ENCODE assay signal across 8 cellular contexts in the genomic region with DNA sequence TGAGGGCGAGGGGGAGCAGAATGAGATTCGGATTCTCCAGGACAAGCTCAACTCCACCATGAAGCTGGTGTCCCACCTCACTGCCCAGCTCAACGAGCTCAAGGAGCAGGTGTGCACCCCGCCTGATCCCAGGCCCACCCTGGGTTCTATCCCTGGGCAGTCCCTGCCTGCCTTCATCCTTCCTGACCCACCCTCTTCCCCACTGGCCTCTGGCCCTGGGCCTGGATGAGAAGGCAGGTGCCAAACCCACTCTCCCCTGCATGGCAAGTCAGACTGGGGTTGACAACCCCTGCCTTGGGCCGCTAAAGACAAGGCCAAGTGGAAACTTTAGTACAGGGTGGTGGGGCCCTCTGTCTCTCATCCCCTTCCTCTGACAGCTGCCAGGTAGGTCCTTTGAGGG. TPM values are rescaled to one million over a fixed set of nuclear protein-coding genes. Genes with fewer than 3 reads are reported as not detected.
DNase-seq lines count a peak whose midpoint lies in the region; ATAC-seq and TF ChIP-seq lines count a peak whose summit lies in the region.

No MANE protein-coding gene starts in this region.

- intact Hi-C loops in esophagus muscularis mucosa (cut with DNase I) = no loop called here

- H3K79me2 ChIP-seq in SK-N-SH (ENCODE audit: insufficient read depth) = no peaks in the 10 kb centered on the region

- H3K4me2 ChIP-seq in SK-N-SH = no peak overlapping the region

- H3K9ac ChIP-seq in SK-N-SH = peak overlapping the region; percentile 28; the same call in 1 of the 2 replicates

- H3K9me3 ChIP-seq in SK-N-SH = no peaks in the 10 kb centered on the region
- H3K9me3 ChIP-seq in esophagus muscularis mucosa = no peaks in the 10 kb centered on the region

- H3K27me3 ChIP-seq in SK-N-SH (ENCODE audit: insufficient read depth) (no peaks in the 10 kb centered on the region), esophagus muscularis mucosa (no peaks in the 10 kb centered on the region)

- H2AFZ ChIP-seq in SK-N-SH (ENCODE audit: low read depth) = no peak overlapping the region

- TF ChIP-seq CTCF in SK-N-SH (IDR thresholded peaks at IDR 0.05) (no peak), VCaP (conservative IDR thresholded peaks at IDR 0.05) (no peak), esophagus muscularis mucosa (IDR thresholded peaks at IDR 0.05) (no peak)

- H3F3A ChIP-seq in SK-N-SH (replicated peaks; ENCODE audit: insufficient read depth) = peaks cover 10% of the 10 kb centered on the region

- ATAC-seq in SK-N-SH treated with all-trans-retinoic acid at 6 μM for 48 hours = no peak

- H3K4me3 ChIP-seq in SK-N-SH (ENCODE audit: low read depth in 2 of 2, low read length in 1 of 2) (no peak overlapping the region), esophagus muscularis mucosa (no peak overlapping the region), skin epidermis (no peak overlapping the region)

- H4K20me1 ChIP-seq in SK-N-SH (ENCODE audit: insufficient read depth) = no peaks in the 10 kb centered on the region

- CTCF ChIA-PET in SK-N-SH (lab: Yijun Ruan, JAX) = interaction anchor here (1.0 to 2.9 kb wide), 7 partner anchors 12 to 105 kb away, joined by 3 to 11 read pairs (median 6); a partner anchor contains a TSS

- TF ChIP-seq POLR2A in esophagus muscularis mucosa (IDR thresholded peaks at IDR 0.05; ENCODE audit: low read depth) = no peak

- TF ChIP-seq EP300 in SK-N-SH (IDR thresholded peaks at IDR 0.05; ENCODE audit: borderline replicate concordance in 1 of 2, low read depth in 1 of 2, low read length in 1 of 2) (no peak), esophagus muscularis mucosa (IDR thresholded peaks at IDR 0.05) (no peak)

- no peak for TF ChIP-seq RAD21 in SK-N-SH (IDR thresholded peaks at IDR 0.05; ENCODE audit: low read length)

- H3K36me3 ChIP-seq in SK-N-SH (replicated peaks in 1 of 2; ENCODE audit: control insufficient read depth in 1 of 2, insufficient read depth in 2 of 2, low read length in 1 of 2) (peaks cover 5 to 28% of the 10 kb centered on the region in 2 experiments), esophagus muscularis mucosa (peaks cover 13 to 87% (median 70%) of the 10 kb centered on the region in 4 donors)

- H3K27ac ChIP-seq in SK-N-SH (ENCODE audit: low read depth in 2 of 2, low read length in 1 of 2) (peak overlapping the region; percentile 47 to 59; a peak in 3 of 4 replicates), VCaP (peak overlapping the region; percentile 86), esophagus muscularis mucosa (replicated peaks in 1 of 4) (peak overlapping the region in 3 of 4 donors; percentile 38 to 60 (median 41)), skin epidermis (peak overlapping the region in 19 of 21 experiments; percentile 26 to 91 (median 73))

- POLR2A ChIA-PET in SK-N-SH (lab: Yijun Ruan, JAX) = interaction anchor here (1.3 kb wide), 1 partner anchor 9 kb away, joined by 3 read pairs; no protein-coding TSS in a partner anchor

- H3K9me2 ChIP-seq in SK-N-SH = no peaks in the 10 kb centered on the region

- WGBS in SK-N-SH (ENCODE audit: low lambda C conversion rate) = 93% methylated on average over 5 of the region's 5 CpGs
- WGBS in esophagus muscularis mucosa = 100% methylated on average over 2 of the region's 5 CpGs

- DNase-seq in SK-N-SH (peak; percentile 23), esophagus muscularis mucosa (ENCODE audit: extremely low spot score) (no peak), NOMO-1 treated with dmso at 0.1 percent for 144 hours (lab: John Stamatoyannopoulos, UW; ENCODE audit: unreplicated experiment) (no peak), NCI-H345 (lab: John Stamatoyannopoulos, UW) (no peak), HPDE6-E6E7 (ENCODE audit: extremely low spot score) (no peak)

- H3K4me1 ChIP-seq in SK-N-SH (ENCODE audit: control insufficient read depth in 1 of 2, insufficient read depth in 2 of 2, low read depth in 1 of 2, low read length in 1 of 2) = peaks cover 34 to 47% of the 10 kb centered on the region in 2 experiments; a peak in 3 of 4 replicates
- peaks cover 64 to 79% (median 69%) of the 10 kb centered on the region in 4 donors for H3K4me1 ChIP-seq in esophagus muscularis mucosa

TF ChIP-seq in SK-N-SH, 30 proteins besides CTCF, POLR2A, EP300 and RAD21:
- TF ChIP-seq TAF1 (IDR thresholded peaks at IDR 0.05; ENCODE audit: borderline replicate concordance, low read depth, low read length) (no peak), RCOR1 (IDR thresholded peaks at IDR 0.05; ENCODE audit: low read length) (no peak), GATA2 (CRISPR knock-in tag; IDR thresholded peaks at IDR 0.05) (no peak), TCF12 (IDR thresholded peaks at IDR 0.05) (no peak), SIN3A (IDR thresholded peaks at IDR 0.05; ENCODE audit: borderline replicate concordance, low read depth, low read length) (no peak)

TF ChIP-seq in SK-N-SH treated with all-trans-retinoic acid at 6 μM for 48 hours, 23 proteins besides CTCF, POLR2A, EP300 and RAD21:
- TF ChIP-seq ZNF8 (CRISPR knock-in tag; IDR thresholded peaks at IDR 0.05) = no peak
- no peak for TF ChIP-seq CSDC2 (CRISPR knock-in tag; IDR thresholded peaks at IDR 0.05)
- no peak for TF ChIP-seq ZNF70 (CRISPR knock-in tag; IDR thresholded peaks at IDR 0.05)
- TF ChIP-seq BACH2 (CRISPR knock-in tag; IDR thresholded peaks at IDR 0.05; ENCODE audit: borderline replicate concordance) = no peak
- TF ChIP-seq, protein P1, sequence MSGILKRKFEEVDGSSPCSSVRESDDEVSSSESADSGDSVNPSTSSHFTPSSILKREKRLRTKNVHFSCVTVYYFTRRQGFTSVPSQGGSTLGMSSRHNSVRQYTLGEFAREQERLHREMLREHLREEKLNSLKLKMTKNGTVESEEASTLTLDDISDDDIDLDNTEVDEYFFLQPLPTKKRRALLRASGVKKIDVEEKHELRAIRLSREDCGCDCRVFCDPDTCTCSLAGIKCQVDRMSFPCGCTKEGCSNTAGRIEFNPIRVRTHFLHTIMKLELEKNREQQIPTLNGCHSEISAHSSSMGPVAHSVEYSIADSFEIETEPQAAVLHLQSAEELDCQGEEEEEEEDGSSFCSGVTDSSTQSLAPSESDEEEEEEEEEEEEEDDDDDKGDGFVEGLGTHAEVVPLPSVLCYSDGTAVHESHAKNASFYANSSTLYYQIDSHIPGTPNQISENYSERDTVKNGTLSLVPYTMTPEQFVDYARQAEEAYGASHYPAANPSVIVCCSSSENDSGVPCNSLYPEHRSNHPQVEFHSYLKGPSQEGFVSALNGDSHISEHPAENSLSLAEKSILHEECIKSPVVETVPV (CRISPR knock-in tag; IDR thresholded peaks at IDR 0.05) = no peak

RNA-seq across cellular contexts. Expression of a gene that starts 16.5 kb away (rescaled TPM):
- polyA plus RNA-seq in SK-N-SH (2012; rRNA removed) = 49.8 and 59.0 TPM in 2 replicates
- polyA plus RNA-seq in SK-N-SH (2012; cell fraction: cytosol; rRNA removed) = 43.2 and 47.9 TPM in 2 replicates
- polyA plus RNA-seq in SK-N-SH (2012; cell fraction: nucleus; rRNA removed) = 37.4 and 42.0 TPM in 2 replicates
- total RNA-seq in esophagus muscularis mucosa = 10 to 100 TPM in 3 of 4 donors, 1 to 10 TPM in 1; 9.4 to 22.2 (median 14.7) TPM

RNA-seq across cellular contexts. Expression of a gene that starts 51.7 kb away (rescaled TPM):
- 0.13 and 0.21 TPM in 2 replicates for polyA plus RNA-seq in SK-N-SH (2012; rRNA removed)
- polyA plus RNA-seq in SK-N-SH (2012; cell fraction: cytosol; rRNA removed) = 0.07 and 0.08 TPM in 2 replicates
- 0.18 and 0.32 TPM in 2 replicates for polyA plus RNA-seq in SK-N-SH (2012; cell fraction: nucleus; rRNA removed)
- total RNA-seq in esophagus muscularis mucosa = 1 to 10 TPM; 1.2 to 2.8 (median 1.7) TPM
